ENCODE assay signal across 8 cellular contexts in the genomic region with DNA sequence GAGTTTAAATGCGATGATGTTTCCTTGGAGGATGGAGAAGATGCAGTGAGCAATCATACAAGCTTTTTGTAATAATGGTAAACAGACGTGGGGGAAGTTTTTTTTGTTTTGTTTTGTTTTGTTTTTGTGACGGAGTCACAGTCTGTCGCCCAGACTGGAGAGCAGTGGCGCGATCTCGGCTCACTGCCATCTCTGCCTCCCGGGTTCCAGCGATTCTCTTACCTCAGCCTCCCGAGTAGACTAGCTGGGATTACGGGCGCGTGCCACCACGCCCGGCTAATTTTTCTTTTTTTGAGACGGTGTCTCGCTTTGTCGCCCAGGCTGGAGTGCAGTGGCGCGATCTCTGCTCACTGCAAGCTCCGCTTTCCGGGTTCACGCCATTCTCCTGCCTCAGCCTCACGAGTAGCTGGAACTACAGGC. TPM values are rescaled to one million over a fixed set of nuclear protein-coding genes. Genes with fewer than 3 reads are reported as not detected.
A peak's percentile ranks its signal among the peaks of the same experiment; 100 is the strongest.
DNase-seq lines count a peak whose midpoint lies in the region; ATAC-seq, FAIRE-seq and TF ChIP-seq lines count a peak whose summit lies in the region.
"Not testable (repeated sequence)": the region's sequence is repeated elsewhere in the genome, so short reads cannot be mapped to it uniquely, and the experiment has no call there.

No MANE protein-coding gene starts in this region.

- peak overlapping the region; percentile 80 for H4K5ac ChIP-seq in H1 (ENCODE audit: insufficient read length, low read depth, low read length)

- H3K4me3 Mint-ChIP-seq in T-cell: peak overlapping the region; percentile 97 to 98 (median 97)

- H3K27me3 Mint-ChIP-seq in T-cell: not testable (repeated sequence)

- H3K27ac Mint-ChIP-seq in T-cell: peak overlapping the region; percentile 99

- TF ChIP-seq CTCF in H1 (IDR thresholded peaks at IDR 0.05; ENCODE audit: control extremely low read depth in 1 of 3, insufficient read depth in 1 of 3, low read depth in 1 of 3, low read length in 3 of 3); kidney epithelial cell (IDR thresholded peaks at IDR 0.05; ENCODE audit: insufficient read depth, low read length, poor library complexity, severe bottlenecking); transverse colon (IDR thresholded peaks at IDR 0.05): not testable (repeated sequence)

- not testable (repeated sequence) for H4K91ac ChIP-seq in H1 (replicated peaks; ENCODE audit: insufficient read length, low read length); trophoblast cell (ENCODE audit: low read depth, low read length)

- H3K36me3 ChIP-seq in HUES64 (ENCODE audit: insufficient read depth, low read length) (peaks cover 46% of the 10 kb centered on the region), H1 (ENCODE audit: control insufficient read depth in 2 of 4, insufficient read depth in 4 of 4, low read length in 3 of 4) (peaks cover 16 to 39% (median 26%) of the 10 kb centered on the region in 4 experiments), trophoblast cell (ENCODE audit: control insufficient read depth in 1 of 2, insufficient read depth in 2 of 2, low read length in 2 of 2) (peaks cover 20% of the 10 kb centered on the region in 2 experiments), transverse colon (peaks cover 0 to 13% (median 4%) of the 10 kb centered on the region in 4 donors)
- H3K36me3 ChIP-seq in kidney epithelial cell (ENCODE audit: control insufficient read depth, insufficient read depth, low read length): not testable (repeated sequence)

- not testable (repeated sequence) for H3K27me3 ChIP-seq in HUES64 (ENCODE audit: insufficient read depth, low read length); H1 (replicated peaks in 1 of 4; ENCODE audit: control insufficient read depth in 3 of 4, extremely low read depth in 1 of 4, insufficient read depth in 3 of 4, low read length in 3 of 4); kidney epithelial cell (ENCODE audit: control insufficient read depth, insufficient read depth, low read length); trophoblast cell (ENCODE audit: insufficient read depth, low read length); transverse colon

- H3K56ac ChIP-seq in H1 (replicated peaks; ENCODE audit: insufficient read length, low read depth, low read length): peak overlapping the region; percentile 7

- H3K4me3 ChIP-seq in HUES64 (ENCODE audit: low read length) (peak overlapping the region; percentile 100), H1 (ENCODE audit: extremely low read depth in 1 of 4, insufficient read depth in 2 of 4, low read depth in 3 of 4, low read length in 4 of 4) (peak overlapping the region; percentile 88 to 96 (median 91)), kidney epithelial cell (ENCODE audit: low read depth, low read length) (peak overlapping the region; percentile 95), trophoblast cell (ENCODE audit: low read depth, low read length) (peak overlapping the region; percentile 79), transverse colon (peak overlapping the region; percentile 78 to 95 (median 88))

- H3K27ac ChIP-seq in HUES64 (ENCODE audit: low read depth, low read length) (peak overlapping the region; percentile 91), H1 (ENCODE audit: low read depth, low read length) (peak overlapping the region; percentile 91), transverse colon (peak overlapping the region; percentile 85 to 94 (median 90))
- H3K27ac ChIP-seq in trophoblast cell (ENCODE audit: low read depth, low read length): not testable (repeated sequence)

- H3K79me2 ChIP-seq in H1 (ENCODE audit: control insufficient read depth in 1 of 2, insufficient read depth in 2 of 2, low read length in 2 of 2): peaks cover 42 to 69% of the 10 kb centered on the region in 2 experiments
- H3K79me2 ChIP-seq in trophoblast cell (ENCODE audit: control insufficient read depth, insufficient read depth, low read length, poor library complexity): peaks cover 29% of the 10 kb centered on the region

- peaks cover 29% of the 10 kb centered on the region for H3K36me3 Mint-ChIP-seq in T-cell

- peak overlapping the region; percentile 100 for H3K9ac ChIP-seq in HUES64 (ENCODE audit: low read depth, low read length)
- H3K9ac ChIP-seq in H1 (replicated peaks in 1 of 4; ENCODE audit: extremely low read depth in 1 of 4, low read depth in 3 of 4, low read length in 3 of 4): peak overlapping the region; percentile 90 to 97 (median 96)
- H3K9ac ChIP-seq in trophoblast cell (ENCODE audit: low read length): peak overlapping the region; percentile 91

- H4K12ac ChIP-seq in trophoblast cell (ENCODE audit: low read depth, low read length): not testable (repeated sequence)

- peak overlapping the region; percentile 82 for H2BK5ac ChIP-seq in H1 (ENCODE audit: low read depth, low read length)
- not testable (repeated sequence) for H2BK5ac ChIP-seq in trophoblast cell (ENCODE audit: low read depth, low read length, poor library complexity)

- H3K4me1 Mint-ChIP-seq in T-cell: peaks cover 65 to 72% (median 71%) of the 10 kb centered on the region in 3 donors

- intact Hi-C loops in transverse colon (cut with DNase I; ENCODE audit: low total_unique reads): not testable (repeated sequence)

- peak; percentile 34 for DNase-seq in G401 (ENCODE audit: low spot score)
- DNase-seq in T-cell: peak in 33 of 34 experiments; percentile 2 to 61 (median 28)
- DNase-seq in activated naive CD4-positive, alpha-beta T cell treated with Interleukin-2 at 50 U/mL for 16 hours: peak; percentile 36
- DNase-seq in H1 (ENCODE audit: low read depth in 1 of 2, low spot score in 2 of 2); kidney epithelial cell (ENCODE audit: low read depth); trophoblast cell: not testable (repeated sequence)
- DNase-seq in transverse colon: peak; percentile 33

- H3K79me1 ChIP-seq in H1 (ENCODE audit: low read depth, low read length); trophoblast cell (ENCODE audit: low read length): not testable (repeated sequence)

- H2AFZ ChIP-seq in H1 (ENCODE audit: low read length); trophoblast cell (ENCODE audit: insufficient read depth, low read length, poor library complexity): not testable (repeated sequence)

- H2BK12ac ChIP-seq in H1 (ENCODE audit: low read depth, low read length); trophoblast cell (ENCODE audit: low read length): not testable (repeated sequence)

- 1% methylated on average over 24 of the region's 24 CpGs for WGBS in HUES64
- WGBS in H1 (ENCODE audit: extremely low coverage in 1 of 2, insufficient coverage in 1 of 2, insufficient read length in 1 of 2, insufficient replicate concordance in 2 of 2, low coverage in 1 of 2, low lambda C conversion rate in 2 of 2, missing lambda C conversion rate in 1 of 2), 2 experiments: 6% methylated on average over 23 of the region's 24 CpGs; no CpG with 5 or more reads in 1 of the 2 experiments
- no CpG with 5 or more reads among the region's 24 CpGs for WGBS in trophoblast cell (ENCODE audit: extremely low coverage, insufficient coverage, insufficient read length)
- WGBS in transverse colon (ENCODE audit: low coverage in 1 of 2), 2 donors: 0 to 2% methylated on average over 2 to 24 of the region's 24 CpGs

- TF ChIP-seq POLR2A in H1 (IDR thresholded peaks at IDR 0.05; ENCODE audit: control extremely low read depth in 1 of 2, low read depth in 2 of 2, low read length in 2 of 2): peak in 1 of 2 experiments; percentile 22; a peak in 1 of 3 replicates
- TF ChIP-seq POLR2A in transverse colon (IDR thresholded peaks at IDR 0.05): not testable (repeated sequence)

- H2BK120ac ChIP-seq in H1 (replicated peaks; ENCODE audit: low read depth, low read length); trophoblast cell (ENCODE audit: insufficient read depth, low read length, poor library complexity): not testable (repeated sequence)

- not testable (repeated sequence) for H3K23me2 ChIP-seq in H1 (ENCODE audit: low read depth, low read length)

- ATAC-seq in T-cell (replicated peaks in 1 of 4): peak; percentile 7 to 39 (median 8)

- FAIRE-seq in H1 (lab: Jason Lieb, UNC): not testable (repeated sequence)

- CTCF ChIA-PET in T-cell (lab: Charles Lee): interaction anchor here (0.8 to 1.4 kb wide), 7 partner anchors 10 to 247 kb away, joined by 3 to 5 read pairs (median 3); no protein-coding TSS in a partner anchor
- CTCF ChIA-PET in H1 (lab: Charles Lee; ENCODE audit: partially characterized antibody): interaction anchor here (1.0 to 2.5 kb wide), 3 partner anchors 34 to 272 kb away, joined by 3 to 6 read pairs (median 3); partner anchors contain the start of gene EXOSC6

- peaks cover 18% of the 10 kb centered on the region for H3K4me1 ChIP-seq in HUES64 (ENCODE audit: insufficient read depth, low read length)
- H3K4me1 ChIP-seq in H1 (replicated peaks in 1 of 4; ENCODE audit: control insufficient read depth in 3 of 4, insufficient read depth in 4 of 4, low read length in 3 of 4); trophoblast cell (ENCODE audit: control insufficient read depth in 1 of 2, insufficient read depth in 2 of 2, low read length in 2 of 2): not testable (repeated sequence)
- H3K4me1 ChIP-seq in transverse colon: peaks cover 13 to 48% (median 33%) of the 10 kb centered on the region in 4 donors

- not testable (repeated sequence) for H4K8ac ChIP-seq in H1 (ENCODE audit: extremely low read depth, insufficient read depth, low read length)
- peak overlapping the region; percentile 99 for H4K8ac ChIP-seq in trophoblast cell (ENCODE audit: low read depth, low read length)

- H2BK15ac ChIP-seq in H1 (ENCODE audit: low read length): not testable (repeated sequence)

- TF ChIP-seq EP300 in H1 (IDR thresholded peaks at IDR 0.05; ENCODE audit: borderline replicate concordance in 1 of 2, low read depth in 2 of 2, low read length in 2 of 2); transverse colon (IDR thresholded peaks at IDR 0.05; ENCODE audit: low read depth): not testable (repeated sequence)

- in situ Hi-C loops in G401 (cut with HindIII; ENCODE audit: low sequenced_read_pairs): not testable (repeated sequence)
- in situ Hi-C loops in transverse colon (cut with MboI; ENCODE audit: low pct_ligation_motif_present in 1 of 4, low pct_unique_long_range_greater_than_20kb in 1 of 4, low sequenced_read_pairs in 3 of 4): loop anchor here in 1 of 4 donors (10.0 kb wide), 1 partner anchor 130 kb away; no protein-coding TSS in a partner anchor

- not testable (repeated sequence) for H3K9me3 ChIP-seq in HUES64 (ENCODE audit: insufficient read depth, low read depth, low read length); H1 (ENCODE audit: insufficient read depth in 2 of 2, low read depth in 1 of 2, low read length in 1 of 2); trophoblast cell (ENCODE audit: insufficient read depth, low read depth, low read length); transverse colon

- not testable (repeated sequence) for H3K23ac ChIP-seq in H1 (ENCODE audit: insufficient read length); trophoblast cell (ENCODE audit: low read length)

- H3K4ac ChIP-seq in H1 (replicated peaks; ENCODE audit: insufficient read length, low read depth, low read length) (peak overlapping the region; percentile 69), trophoblast cell (ENCODE audit: low read depth, low read length) (peak overlapping the region; percentile 66)

- peak overlapping the region; percentile 55; the same call in 1 of the 2 replicates for H2AK5ac ChIP-seq in H1 (ENCODE audit: low read depth, low read length)
- H2AK5ac ChIP-seq in trophoblast cell (ENCODE audit: low read length): not testable (repeated sequence)

- H3K18ac ChIP-seq in H1 (ENCODE audit: extremely low read depth, low read length): peak overlapping the region; percentile 33
- not testable (repeated sequence) for H3K18ac ChIP-seq in trophoblast cell (ENCODE audit: low read length)

- not testable (repeated sequence) for H3K14ac ChIP-seq in H1 (ENCODE audit: insufficient read length); trophoblast cell (ENCODE audit: low read length)

- H3K9me3 Mint-ChIP-seq in T-cell: not testable (repeated sequence)

- TF ChIP-seq RAD21 in H1 (IDR thresholded peaks at IDR 0.05 in 1 of 2, conservative IDR thresholded peaks at IDR 0.05 in 1 of 2; ENCODE audit: low read depth in 2 of 2, low read length in 2 of 2): not testable (repeated sequence)

- H2BK20ac ChIP-seq in H1 (ENCODE audit: low read length): not testable (repeated sequence)

- peaks cover 10 to 12% of the 10 kb centered on the region in 2 experiments for H4K20me1 ChIP-seq in H1 (replicated peaks in 1 of 2; ENCODE audit: control insufficient read depth in 1 of 2, insufficient read depth in 2 of 2, low read length in 2 of 2)

- H3K4me2 ChIP-seq in H1 (ENCODE audit: insufficient read depth in 1 of 2, low read depth in 2 of 2, low read length in 2 of 2) (peak overlapping the region; percentile 84 to 93), trophoblast cell (ENCODE audit: low read length) (peak overlapping the region; percentile 59)

- POLR2A ChIA-PET in T-cell (lab: Charles Lee) (interaction anchor here in 1 of 2 donors (0.5 to 1.7 kb wide), 3 partner anchors 16 to 178 kb away, joined by 4 to 10 read pairs (median 5); partner anchors contain the start of gene DDX19A), H1 (lab: Charles Lee; ENCODE audit: partially characterized antibody) (interaction anchor here (0.6 to 3.0 kb wide), 26 partner anchors 9 to 235 kb away, joined by 3 to 35 read pairs (median 4); partner anchors contain the start of genes AARS1, DDX19A and DDX19B)

RNA-seq across cellular contexts. Expression of gene SF3B3, which starts 0.8 kb away (rescaled TPM):
- 43.6 and 98.0 TPM in 2 replicates for total RNA-seq in G401 (2014; rRNA removed; shearing (Covaris generic))
- 216 TPM for polyA plus RNA-seq in HUES64 (2013, experiment 1 of 2)
- 215 TPM for polyA plus RNA-seq in HUES64 (2013, experiment 2 of 2)
- total RNA-seq in T-cell (100 to 1,000 TPM; 202 to 291 (median 264) TPM), kidney epithelial cell (103 and 140 TPM in 2 replicates), transverse colon (100 to 1,000 TPM in 1 of 4 donors, 10 to 100 TPM in 3; 59.5 to 135 (median 72.8) TPM)
- total RNA-seq in H1 (2021; fragmentation: NEBNext Ultra II Directional; extraction: Animal tissue kit (Norgen Biotek cat#: 25700)): 513 and 521 TPM in 2 replicates
- 241 and 261 TPM in 2 replicates for polyA plus RNA-seq in H1 (2011; rRNA removed)
- polyA plus RNA-seq in H1 (2011; cell fraction: cytosol; rRNA removed): 143 TPM
- polyA plus RNA-seq in H1 (2011; cell fraction: nucleus; rRNA removed): 373 TPM
- 284 to 337 TPM (median 317 TPM) in 4 replicates for polyA plus RNA-seq in H1 (2012, experiment 1 of 2)
- polyA plus RNA-seq in H1 (2012, experiment 2 of 2): 63.1 TPM
- polyA plus RNA-seq in H1 (2013, experiment 1 of 2): 156 TPM
- polyA plus RNA-seq in H1 (2013, experiment 2 of 2): 141 TPM
- 358 and 477 TPM in 2 replicates for polyA minus RNA-seq in H1 (2011; rRNA and poly(A)+ RNA removed)
- polyA minus RNA-seq in H1 (2011; cell fraction: cytosol; rRNA and poly(A)+ RNA removed): 133 TPM
- 217 TPM for polyA minus RNA-seq in H1 (2011; cell fraction: nucleus; rRNA and poly(A)+ RNA removed)
- polyA plus RNA-seq in trophoblast cell (2013): 99.0 and 104 TPM in 2 replicates

RNA-seq across cellular contexts. Expression of gene COG4, which starts 1.1 kb away (rescaled TPM):
- 79.5 and 97.0 TPM in 2 replicates for total RNA-seq in G401 (2014; rRNA removed; shearing (Covaris generic))
- 29.9 TPM for polyA plus RNA-seq in HUES64 (2013, experiment 1 of 2)
- 29.0 TPM for polyA plus RNA-seq in HUES64 (2013, experiment 2 of 2)
- total RNA-seq in T-cell (10 to 100 TPM; 49.5 to 70.6 (median 60.6) TPM), kidney epithelial cell (37.7 and 46.4 TPM in 2 replicates), transverse colon (100 to 1,000 TPM in 1 of 4 donors, 10 to 100 TPM in 3; 55.4 to 200 (median 64.0) TPM)
- total RNA-seq in H1 (2021; fragmentation: NEBNext Ultra II Directional; extraction: Animal tissue kit (Norgen Biotek cat#: 25700)): 46.1 and 52.2 TPM in 2 replicates
- polyA plus RNA-seq in H1 (2011; rRNA removed): 50.2 and 54.7 TPM in 2 replicates
- polyA plus RNA-seq in H1 (2011; cell fraction: cytosol; rRNA removed): 48.3 TPM
- 94.1 TPM for polyA plus RNA-seq in H1 (2011; cell fraction: nucleus; rRNA removed)
- 37.1 to 49.2 TPM (median 47.6 TPM) in 4 replicates for polyA plus RNA-seq in H1 (2012, experiment 1 of 2)
- polyA plus RNA-seq in H1 (2012, experiment 2 of 2): 20.8 TPM
- polyA plus RNA-seq in H1 (2013, experiment 1 of 2): 32.5 TPM
- polyA plus RNA-seq in H1 (2013, experiment 2 of 2): 29.9 TPM
- polyA minus RNA-seq in H1 (2011; rRNA and poly(A)+ RNA removed): 55.9 and 66.3 TPM in 2 replicates
- 29.0 TPM for polyA minus RNA-seq in H1 (2011; cell fraction: cytosol; rRNA and poly(A)+ RNA removed)
- 22.5 TPM for polyA minus RNA-seq in H1 (2011; cell fraction: nucleus; rRNA and poly(A)+ RNA removed)
- polyA plus RNA-seq in trophoblast cell (2013): 29.4 and 29.5 TPM in 2 replicates
